1 cellular context compared by ENCODE assay signal in the genomic region with DNA sequence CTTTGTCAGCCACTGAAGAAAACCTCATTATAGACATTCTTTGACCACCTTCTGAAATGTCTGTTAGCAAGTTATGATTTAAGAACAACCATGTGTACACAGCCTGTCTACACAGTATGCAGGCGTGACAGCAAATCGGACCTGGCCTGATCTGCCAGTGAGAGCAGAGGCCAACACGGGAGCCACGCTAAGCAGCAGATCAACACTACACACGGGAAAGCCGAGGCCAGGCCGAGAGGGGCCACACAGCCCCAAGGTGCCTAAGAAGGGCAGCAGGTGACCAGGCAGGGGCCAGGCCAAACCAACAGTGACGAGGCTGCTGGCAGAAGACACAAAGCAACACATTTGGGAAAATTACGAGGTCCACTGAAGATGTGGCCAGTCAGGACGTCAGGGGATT.
TF ChIP-seq lines count a peak whose summit lies in the region.

No MANE protein-coding gene starts in this region.

TF ChIP-seq in GM23338, 12 proteins besides CTCF, POLR2A, EP300 and RAD21 (continued from another document):
- no peak for TF ChIP-seq ZNF462 (CRISPR knock-in tag; IDR thresholded peaks at IDR 0.05)
- TF ChIP-seq POLR2AphosphoS5 (IDR thresholded peaks at IDR 0.05; ENCODE audit: low read depth), result no peak
- no peak for TF ChIP-seq NANOG (IDR thresholded peaks at IDR 0.05; ENCODE audit: borderline replicate concordance)
- no peak for TF ChIP-seq REST (IDR thresholded peaks at IDR 0.05; ENCODE audit: unreplicated experiment)
- no peak for TF ChIP-seq ZNF114 (CRISPR knock-in tag; IDR thresholded peaks at IDR 0.05)
- TF ChIP-seq EZH2phosphoT487 (IDR thresholded peaks at IDR 0.05; ENCODE audit: unreplicated experiment), result no peak
- TF ChIP-seq EZH2 (IDR thresholded peaks at IDR 0.05; ENCODE audit: low read depth, unreplicated experiment), result no peak
- TF ChIP-seq ZNF331 (CRISPR knock-in tag; IDR thresholded peaks at IDR 0.05; ENCODE audit: low read depth), result no peak
